Comparison of ENCODE assay signal across 30 cellular contexts in genomic region chr10:85861513-85862197, GRCh38.
"Had no signal": no experiment of that assay in that cellular context is flagged by ENCODE, and none has a peak within 500 bp of the region (broad histone marks: within the 10 kb centered on the region; RNA-seq: fewer than 3 reads in every experiment).

No MANE protein-coding gene starts in this region.

- H3K27me3 Mint-ChIP-seq: natural killer cell treated with Interleukin-12 subunit alpha and Interleukin-12 subunit beta and Interleukin-15 and Interleukin-18, amount 100 ng/mL, for 72 hours had no signal

- H3K79me2 ChIP-seq: hepatocyte, parathyroid adenoma had no signal

- H3K27ac Mint-ChIP-seq: natural killer cell treated with Interleukin-12 subunit alpha and Interleukin-12 subunit beta and Interleukin-15 and Interleukin-18, amount 100 ng/mL, for 72 hours; stimulated activated naive B cell treated with anti-CD40 and anti-IgM and Interleukin-4, amounts not matched to agents 10 μg/mL and 1 μg/mL and 100 μg/mL, for 72 hours had no signal

- H3K9me3 Mint-ChIP-seq: natural killer cell treated with Interleukin-12 subunit alpha and Interleukin-12 subunit beta and Interleukin-15 and Interleukin-18, amount 100 ng/mL, for 72 hours had no signal

- H3K4me1 ChIP-seq: heart left ventricle, lower lobe of right lung, parathyroid adenoma, stomach, testis, thyroid gland, upper lobe of right lung had no signal

- H3K9me3 ChIP-seq: heart left ventricle, lower lobe of right lung, neutrophil, psoas muscle, right atrium auricular region, right lobe of liver, stomach, testis, thyroid gland, upper lobe of right lung had no signal

- ATAC-seq: heart left ventricle; left cardiac atrium; left lobe of liver; lower lobe of right lung; natural killer cell treated with Interleukin-12 subunit alpha and Interleukin-12 subunit beta and Interleukin-15 and Interleukin-18, amount 100 ng/mL, for 72 hours; psoas muscle; right lobe of liver; stimulated activated naive B cell treated with anti-CD40 and anti-IgM and Interleukin-4, amounts not matched to agents 10 μg/mL and 1 μg/mL and 100 μg/mL, for 72 hours; stimulated activated naive CD8-positive, alpha-beta T cell treated with anti-CD3 and anti-CD28 coated beads, Interleukin-15, Interleukin-2, amounts not matched to agents 100 U/mL and 50 U/mL, for 24 hours; upper lobe of right lung had no signal

- H3K9ac ChIP-seq: parathyroid adenoma had no signal

- DNase-seq: glutamatergic neuron; heart left ventricle; kidney glomerular epithelial cell; left cardiac atrium; lower lobe of right lung; mammary epithelial cell; mesenchymal stem cell; occipital lobe; psoas muscle; right lobe of liver; stimulated activated CD4-positive, alpha-beta T cell treated with anti-CD3 and anti-CD28 coated beads, Interleukin-1b, Interleukin-23, amount 100 ng/mL, for 48 hours; stimulated activated CD4-positive, alpha-beta T cell treated with anti-CD3 and anti-CD28 coated beads, Interleukin-2, amount 100 ng/mL, for 48 hours; stimulated activated CD4-positive, alpha-beta T cell treated with anti-CD3 and anti-CD28 coated beads, Interleukin-4, amount 100 ng/mL, for 4 hours; stimulated activated CD8-positive, alpha-beta memory T cell treated with anti-CD3 and anti-CD28 coated beads, Interleukin-4, amount 100 ng/mL, for 48 hours; stimulated activated naive B cell treated with anti-CD40 and anti-IgM and Interleukin-4, amounts not matched to agents 10 μg/mL and 1 μg/mL and 100 μg/mL, for 72 hours; stimulated activated naive CD8-positive, alpha-beta T cell treated with anti-CD3 and anti-CD28 coated beads, Interleukin-15, Interleukin-2, amounts not matched to agents 100 U/mL and 50 U/mL, for 24 hours; stomach; testis; thyroid gland; trophoblast cell; upper lobe of right lung had no signal

- H2AFZ ChIP-seq: hepatocyte, parathyroid adenoma had no signal

- FAIRE-seq: keratinocyte, urothelium cell line had no signal

- H3K36me3 ChIP-seq: heart left ventricle, lower lobe of right lung, neutrophil, right atrium auricular region, right lobe of liver, stomach, thyroid gland, upper lobe of right lung had no signal

- H3K36me3 Mint-ChIP-seq: natural killer cell treated with Interleukin-12 subunit alpha and Interleukin-12 subunit beta and Interleukin-15 and Interleukin-18, amount 100 ng/mL, for 72 hours; stimulated activated naive B cell treated with anti-CD40 and anti-IgM and Interleukin-4, amounts not matched to agents 10 μg/mL and 1 μg/mL and 100 μg/mL, for 72 hours had no signal

- H3K4me2 ChIP-seq: hepatocyte had no signal

- H3K27me3 ChIP-seq: heart left ventricle, hepatocyte, neutrophil, right atrium auricular region, right lobe of liver, testis, thyroid gland, upper lobe of right lung had no signal

- H3K4me1 Mint-ChIP-seq: stimulated activated naive B cell treated with anti-CD40 and anti-IgM and Interleukin-4, amounts not matched to agents 10 μg/mL and 1 μg/mL and 100 μg/mL, for 72 hours had no signal

- H3K27ac ChIP-seq: heart left ventricle, hepatocyte, lower lobe of right lung, neutrophil, parathyroid adenoma, psoas muscle, right atrium auricular region, right lobe of liver, stomach, testis, thyroid gland, upper lobe of right lung had no signal

- H3K4me3 Mint-ChIP-seq: natural killer cell treated with Interleukin-12 subunit alpha and Interleukin-12 subunit beta and Interleukin-15 and Interleukin-18, amount 100 ng/mL, for 72 hours; stimulated activated naive B cell treated with anti-CD40 and anti-IgM and Interleukin-4, amounts not matched to agents 10 μg/mL and 1 μg/mL and 100 μg/mL, for 72 hours had no signal

- H3K4me3 ChIP-seq: heart left ventricle, hepatocyte, lower lobe of right lung, psoas muscle, right atrium auricular region, right lobe of liver, smooth muscle cell, stomach, testis, thyroid gland, upper lobe of right lung had no signal
